In the genomic region with DNA sequence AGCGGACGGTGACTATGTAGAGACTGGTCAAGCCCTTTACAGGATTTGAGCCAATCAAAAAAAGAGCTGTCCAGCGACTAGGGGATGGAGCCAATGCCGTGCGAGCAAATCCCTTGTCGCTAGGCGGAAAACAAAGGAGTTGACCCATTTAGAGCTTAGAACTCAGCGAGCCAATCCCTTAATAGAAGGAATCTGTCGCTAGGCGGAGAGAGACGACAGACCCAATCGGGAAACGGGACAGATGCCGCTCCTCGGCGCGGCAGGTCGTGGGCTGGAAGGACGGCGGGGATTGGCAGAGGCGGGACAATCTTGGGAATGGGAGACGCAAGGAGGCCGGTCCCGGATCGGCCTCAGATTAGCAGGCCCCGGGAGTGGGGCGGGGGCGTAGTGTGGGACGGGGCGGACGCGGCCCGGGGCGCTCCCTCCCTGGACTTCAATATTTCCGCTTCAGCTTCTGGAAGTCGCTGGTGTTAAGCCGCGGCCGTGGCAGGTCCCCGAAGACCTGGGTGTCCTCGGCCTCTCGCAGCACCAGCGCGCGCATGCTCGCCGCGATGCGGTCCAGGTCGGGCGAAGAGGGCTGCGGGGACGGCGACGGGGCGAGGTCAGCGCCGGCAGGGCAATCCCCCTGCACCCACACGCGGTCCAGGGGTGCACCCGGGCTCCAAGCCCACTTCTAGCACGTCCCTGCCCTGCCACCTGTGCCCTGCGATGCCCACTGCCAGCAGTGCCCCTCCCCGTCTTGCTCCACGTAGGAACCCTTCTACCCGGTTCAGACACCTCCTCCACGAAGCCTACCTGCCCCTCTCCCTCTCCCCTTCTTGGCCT, we compare ENCODE assay signal across 8 cellular contexts. TPM values are rescaled to one million over a fixed set of nuclear protein-coding genes. Genes with fewer than 3 reads are reported as not detected.
A peak's percentile ranks its signal among the peaks of the same experiment; 100 is the strongest.
DNase-seq lines count a peak whose midpoint lies in the region; ATAC-seq and TF ChIP-seq lines count a peak whose summit lies in the region.

No MANE protein-coding gene starts in this region.

- no peaks in the 10 kb centered on the region for H3K27me3 ChIP-seq in mucosa of stomach (ENCODE audit: control insufficient read depth, insufficient read depth, low read length)

- peak; percentile 97 for DNase-seq in DMS53 treated with DMSO at 0.1 percent for 48 hours (lab: John Stamatoyannopoulos, UW; ENCODE audit: unreplicated experiment)
- peak; percentile 99 for DNase-seq in KG1 (lab: John Stamatoyannopoulos, UW)
- peak; percentile 95 to 96 for DNase-seq in activated T-cell treated with anti-CD3 and anti-CD28 coated beads, Interleukin-2, amount 50 U/mL, for 48 hours
- DNase-seq in stimulated activated CD8-positive, alpha-beta memory T cell treated with anti-CD3 and anti-CD28 coated beads, Interleukin-4, amount 100 ng/mL, for 48 hours, result peak; percentile 92

- H3K4me3 ChIP-seq in mucosa of stomach (ENCODE audit: low read length), result peak overlapping the region; percentile 49

- H3K9me3 ChIP-seq in mucosa of stomach (ENCODE audit: control insufficient read depth, low read length), result no peaks in the 10 kb centered on the region

- peaks cover 40% of the 10 kb centered on the region for H3K4me1 ChIP-seq in mucosa of stomach (ENCODE audit: control insufficient read depth, insufficient read depth, low read length)

- H3K36me3 ChIP-seq in mucosa of stomach (ENCODE audit: control insufficient read depth, insufficient read depth, low read length), result peaks cover under 1% of the 10 kb centered on the region

- H3K9ac ChIP-seq in mucosa of stomach (ENCODE audit: low read length), result peak overlapping the region; percentile 66

- ATAC-seq in GM21723 (IDR thresholded peaks at IDR 0.05; ENCODE audit: unreplicated experiment), result peak; percentile 73
- ATAC-seq in esophagus mucosa, result peak; percentile 78

TF ChIP-seq in PFSK-1, 5 proteins besides CTCF, POLR2A, EP300 and RAD21:
- no peak; the same call in 1 of the 2 replicates for TF ChIP-seq TAF1 (IDR thresholded peaks at IDR 0.05; ENCODE audit: borderline replicate concordance, insufficient read depth, low read length)
- TF ChIP-seq, protein P1, sequence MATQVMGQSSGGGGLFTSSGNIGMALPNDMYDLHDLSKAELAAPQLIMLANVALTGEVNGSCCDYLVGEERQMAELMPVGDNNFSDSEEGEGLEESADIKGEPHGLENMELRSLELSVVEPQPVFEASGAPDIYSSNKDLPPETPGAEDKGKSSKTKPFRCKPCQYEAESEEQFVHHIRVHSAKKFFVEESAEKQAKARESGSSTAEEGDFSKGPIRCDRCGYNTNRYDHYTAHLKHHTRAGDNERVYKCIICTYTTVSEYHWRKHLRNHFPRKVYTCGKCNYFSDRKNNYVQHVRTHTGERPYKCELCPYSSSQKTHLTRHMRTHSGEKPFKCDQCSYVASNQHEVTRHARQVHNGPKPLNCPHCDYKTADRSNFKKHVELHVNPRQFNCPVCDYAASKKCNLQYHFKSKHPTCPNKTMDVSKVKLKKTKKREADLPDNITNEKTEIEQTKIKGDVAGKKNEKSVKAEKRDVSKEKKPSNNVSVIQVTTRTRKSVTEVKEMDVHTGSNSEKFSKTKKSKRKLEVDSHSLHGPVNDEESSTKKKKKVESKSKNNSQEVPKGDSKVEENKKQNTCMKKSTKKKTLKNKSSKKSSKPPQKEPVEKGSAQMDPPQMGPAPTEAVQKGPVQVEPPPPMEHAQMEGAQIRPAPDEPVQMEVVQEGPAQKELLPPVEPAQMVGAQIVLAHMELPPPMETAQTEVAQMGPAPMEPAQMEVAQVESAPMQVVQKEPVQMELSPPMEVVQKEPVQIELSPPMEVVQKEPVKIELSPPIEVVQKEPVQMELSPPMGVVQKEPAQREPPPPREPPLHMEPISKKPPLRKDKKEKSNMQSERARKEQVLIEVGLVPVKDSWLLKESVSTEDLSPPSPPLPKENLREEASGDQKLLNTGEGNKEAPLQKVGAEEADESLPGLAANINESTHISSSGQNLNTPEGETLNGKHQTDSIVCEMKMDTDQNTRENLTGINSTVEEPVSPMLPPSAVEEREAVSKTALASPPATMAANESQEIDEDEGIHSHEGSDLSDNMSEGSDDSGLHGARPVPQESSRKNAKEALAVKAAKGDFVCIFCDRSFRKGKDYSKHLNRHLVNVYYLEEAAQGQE (IDR thresholded peaks at IDR 0.05; ENCODE audit: insufficient read depth in 1 of 2, low read depth in 2 of 2, low read length in 2 of 2), result peak in 1 of 2 experiments; percentile 46; a peak in 1 of 4 replicates
- no peak for TF ChIP-seq SIN3A (IDR thresholded peaks at IDR 0.05; ENCODE audit: borderline replicate concordance, insufficient read depth, low read length)
- peak; percentile 64 for TF ChIP-seq POLR2AphosphoS5 (IDR thresholded peaks at IDR 0.05; ENCODE audit: low read depth, low read length)
- TF ChIP-seq FOXP2 (optimal IDR thresholded peaks at IDR 0.05; ENCODE audit: borderline replicate concordance, extremely low read depth, extremely low read length, insufficient read depth), result peak; percentile 82

RNA-seq across cellular contexts. Expression of a gene that starts 2.3 kb away (rescaled TPM):
- 76.5 TPM for polyA plus RNA-seq in PFSK-1 (2012; ENCODE audit: insufficient read length, low read depth)
- total RNA-seq in esophagus mucosa, result 29.2 TPM

RNA-seq across cellular contexts. Expression of a gene that starts 7.5 kb away (rescaled TPM):
- polyA plus RNA-seq in PFSK-1 (2012; ENCODE audit: insufficient read length, low read depth), result 81.0 TPM
- total RNA-seq in esophagus mucosa, result 32.7 TPM

RNA-seq across cellular contexts. Expression of a gene that starts 7.8 kb away (rescaled TPM):
- polyA plus RNA-seq in PFSK-1 (2012; ENCODE audit: insufficient read length, low read depth), result 38.9 TPM
- total RNA-seq in esophagus mucosa, result 15.8 TPM

RNA-seq across cellular contexts. Expression of a gene that starts 18.7 kb away (rescaled TPM):
- 173 TPM for polyA plus RNA-seq in PFSK-1 (2012; ENCODE audit: insufficient read length, low read depth)
- 58.5 TPM for total RNA-seq in esophagus mucosa

RNA-seq across cellular contexts. Expression of a gene that starts 27.0 kb away (rescaled TPM):
- 1.1 TPM for polyA plus RNA-seq in PFSK-1 (2012; ENCODE audit: insufficient read length, low read depth)
- total RNA-seq in esophagus mucosa, result not detected

Comparison
In these comparisons a context has a peak if more than half of its experiments do, and no peak if none do; other contexts are left out.
1. Peak in every context shown above with its lines: DNase-seq, ATAC-seq and H3K4me3 ChIP-seq.